8 cellular contexts compared by ENCODE assay signal in genomic region chr20:38290829-38291581, GRCh38. TPM values are rescaled to one million over a fixed set of nuclear protein-coding genes. Genes with fewer than 3 reads are reported as not detected.
DNase-seq lines count a peak whose midpoint lies in the region; ATAC-seq, FAIRE-seq and TF ChIP-seq lines count a peak whose summit lies in the region.

No MANE protein-coding gene starts in this region.

- in situ Hi-C loops in brain microvascular endothelial cell (cut with HindIII; ENCODE audit: low pct_ligation_motif_present, low sequenced_read_pairs) = no loop called here
- in situ Hi-C loops in HepG2 (cut with HindIII; ENCODE audit: extremely low pct_ligation_motif_present, low pct_unique_long_range_greater_than_20kb) = no loop called here

- no peak overlapping the region for H3K9ac ChIP-seq in HepG2 (ENCODE audit: insufficient read depth, low read depth, low read length)

- peak overlapping the region; percentile 62 for H3K4me2 ChIP-seq in HepG2 (ENCODE audit: low read depth, low read length)

- H3K4me3 Mint-ChIP-seq in effector memory CD8-positive, alpha-beta T cell = no peak overlapping the region

- no peaks in the 10 kb centered on the region for H3K9me3 Mint-ChIP-seq in effector memory CD8-positive, alpha-beta T cell

- peaks cover 2% of the 10 kb centered on the region for H3K36me3 Mint-ChIP-seq in effector memory CD8-positive, alpha-beta T cell (ENCODE audit: insufficient read depth)

- TF ChIP-seq RAD21 in Ishikawa (IDR thresholded peaks at IDR 0.05; ENCODE audit: low read depth) (0 out of 2 replicates have a peak, but pooled peaks have one; percentile 30), HepG2 (CRISPR knock-in tag; IDR thresholded peaks at IDR 0.05) (peak; percentile 70)

- peaks cover 3 to 4% of the 10 kb centered on the region in 2 donors for H3K4me1 Mint-ChIP-seq in effector memory CD8-positive, alpha-beta T cell (ENCODE audit: low read depth in 2 of 2)

- no peak for TF ChIP-seq EP300 in Ishikawa (IDR thresholded peaks at IDR 0.05; ENCODE audit: borderline replicate concordance)
- TF ChIP-seq EP300 in HepG2 (IDR thresholded peaks at IDR 0.05; ENCODE audit: low read depth in 2 of 2, low read length in 2 of 2) = peak in 1 of 2 experiments; percentile 40; a peak in 1 of 4 replicates
- no peak for TF ChIP-seq EP300 in HepG2 (CRISPR knock-in tag; IDR thresholded peaks at IDR 0.05; ENCODE audit: borderline replicate concordance)

- H3K27me3 ChIP-seq in brain microvascular endothelial cell (replicated peaks) = no peaks in the 10 kb centered on the region
- peaks cover 0 to 31% of the 10 kb centered on the region in 2 experiments; a peak in 4 of 5 replicates for H3K27me3 ChIP-seq in HepG2 (ENCODE audit: control insufficient read depth in 1 of 2, insufficient read depth in 2 of 2, low read length in 2 of 2)

- CTCF ChIA-PET in HepG2 (lab: Yijun Ruan, JAX; ENCODE audit: low intra/inter-chr PET ratio, low total read pairs) = interaction anchor here (1.7 kb wide), 1 partner anchor 61 kb away, joined by 7 read pairs; no protein-coding TSS in a partner anchor

- TF ChIP-seq CTCF in C4-2B (conservative IDR thresholded peaks at IDR 0.05) = peak; percentile 62
- peak; percentile 91 for TF ChIP-seq CTCF in brain microvascular endothelial cell (IDR thresholded peaks at IDR 0.05; ENCODE audit: low read depth, low read length, missing control alignments)
- TF ChIP-seq CTCF in HepG2 (CRISPR knock-in tag; IDR thresholded peaks at IDR 0.05) = peak; percentile 89

- no peaks in the 10 kb centered on the region for H3K36me3 ChIP-seq in brain microvascular endothelial cell (replicated peaks)
- H3K36me3 ChIP-seq in HepG2 (replicated peaks in 1 of 2; ENCODE audit: control insufficient read depth in 1 of 2, insufficient read depth in 2 of 2, low read length in 2 of 2) = no peaks in the 10 kb centered on the region

- H3K79me2 ChIP-seq in HepG2 (ENCODE audit: insufficient read depth, low read length) = no peaks in the 10 kb centered on the region

- DNase-seq in brain microvascular endothelial cell = peak; percentile 100
- peak; percentile 87 for DNase-seq in HepG2 (ENCODE audit: low spot score)
- no peak for DNase-seq in effector memory CD8-positive, alpha-beta T cell

- intact Hi-C loops in HepG2 (cut with micrococcal nuclease; ENCODE audit: unreplicated experiment) = loop anchor here (1.0 to 5.0 kb wide), 2 partner anchors 62 to 234 kb away; no protein-coding TSS in a partner anchor

- no peaks in the 10 kb centered on the region; the same call in 1 of the 2 replicates for H4K20me1 ChIP-seq in HepG2 (ENCODE audit: insufficient read depth, low read length)

- no peaks in the 10 kb centered on the region for H3K9me3 ChIP-seq in HepG2 (ENCODE audit: low read length)

- H3K4me1 ChIP-seq in HepG2 (ENCODE audit: insufficient read depth, low read length) = peaks cover 21% of the 10 kb centered on the region

- TF ChIP-seq POLR2A in HepG2 (IDR thresholded peaks at IDR 0.05; ENCODE audit: insufficient read depth in 1 of 2, low read depth in 2 of 2, low read length in 2 of 2) = no peak

- peak; percentile 88 for ATAC-seq in HepG2
- no peak for ATAC-seq in effector memory CD8-positive, alpha-beta T cell (replicated peaks)
- no peak for ATAC-seq in HG03442 (IDR thresholded peaks at IDR 0.05; ENCODE audit: unreplicated experiment)
- ATAC-seq in GM19455 (IDR thresholded peaks at IDR 0.05; ENCODE audit: unreplicated experiment) = no peak
- ATAC-seq in GM19467 (IDR thresholded peaks at IDR 0.05; ENCODE audit: unreplicated experiment) = no peak

- BruUV-seq in HepG2 (replicated peaks; lab: Mats Ljungman, UMichigan) = no TSS peak

- H3K4me3 ChIP-seq in brain microvascular endothelial cell (ENCODE audit: low read depth, low read length) (no peak overlapping the region), HepG2 (replicated peaks in 1 of 3; ENCODE audit: insufficient read depth in 1 of 3, low read depth in 2 of 3, low read length in 3 of 3) (peak overlapping the region in 1 of 3 experiments; percentile 32; a peak in 1 of 6 replicates)

- H3K27me3 Mint-ChIP-seq in effector memory CD8-positive, alpha-beta T cell = peaks cover 56 to 91% of the 10 kb centered on the region in 2 donors

- FAIRE-seq in HepG2 (lab: Jason Lieb, UNC) = peak; percentile 80

- no peak overlapping the region for H3K27ac Mint-ChIP-seq in effector memory CD8-positive, alpha-beta T cell

- WGBS in HepG2 (ENCODE audit: low lambda C conversion rate) = 8% methylated on average over 16 of the region's 16 CpGs

- POLR2A ChIA-PET in HepG2 (lab: Yijun Ruan, JAX) = no interaction called here

- H3K27ac ChIP-seq in C4-2B (no peak overlapping the region), brain microvascular endothelial cell (peak overlapping the region; percentile 91), HepG2 (ENCODE audit: extremely low read length, insufficient read depth, low read length) (no peak overlapping the region)

- H2AFZ ChIP-seq in HepG2 (ENCODE audit: low read length) = no peak overlapping the region

RNA-seq across cellular contexts. Expression of gene BPI, which starts 13.0 kb away (rescaled TPM):
- not detected in 2 replicates for total RNA-seq in HepG2 (2016; rRNA removed; fragmentation: Illumina TruSeq; extraction: Trizol)
- total RNA-seq in HepG2 (2016; cell fraction: cytosol; rRNA removed; fragmentation: Illumina TruSeq; extraction: Trizol; ENCODE audit: low read depth) = not detected in 2 replicates
- not detected in 2 replicates for total RNA-seq in HepG2 (2016; cell fraction: insoluble cytoplasmic fraction; rRNA removed; fragmentation: Illumina TruSeq; extraction: Trizol)
- not detected in 2 replicates for total RNA-seq in HepG2 (2016; cell fraction: membrane; rRNA removed; fragmentation: Illumina TruSeq; extraction: Trizol)
- total RNA-seq in HepG2 (2016; cell fraction: nucleus; rRNA removed; fragmentation: Illumina TruSeq; extraction: Trizol) = not detected in 2 replicates
- polyA plus RNA-seq in HepG2 (2011; rRNA removed) = not detected in 2 replicates
- polyA plus RNA-seq in HepG2 (2011; cell fraction: cytosol; rRNA removed) = not detected in 2 replicates
- polyA plus RNA-seq in HepG2 (2011; cell fraction: nucleus; rRNA removed) = not detected in 2 replicates
- polyA plus RNA-seq in HepG2 (2012) = not detected in 2 replicates
- not detected in 2 replicates for polyA plus RNA-seq in HepG2 (2016; cell fraction: cytosol; fragmentation: Illumina TruSeq; extraction: Trizol; ENCODE audit: low read depth)
- not detected in 2 replicates for polyA plus RNA-seq in HepG2 (2016; cell fraction: insoluble cytoplasmic fraction; fragmentation: Illumina TruSeq; extraction: Trizol; ENCODE audit: low read depth)
- not detected in 2 replicates for polyA plus RNA-seq in HepG2 (2016; cell fraction: membrane; fragmentation: Illumina TruSeq; extraction: Trizol; ENCODE audit: low read depth)
- polyA plus RNA-seq in HepG2 (2016; cell fraction: nucleus; fragmentation: Illumina TruSeq; extraction: Trizol; ENCODE audit: insufficient read depth, low read depth) = not detected in 2 replicates
- polyA minus RNA-seq in HepG2 (2011; rRNA and poly(A)+ RNA removed; ENCODE audit: low replicate concordance) = not detected in 2 replicates
- not detected in 2 replicates for polyA minus RNA-seq in HepG2 (2011; cell fraction: cytosol; rRNA and poly(A)+ RNA removed)
- polyA minus RNA-seq in HepG2 (2011; cell fraction: nucleus; rRNA and poly(A)+ RNA removed) = not detected in 2 replicates

RNA-seq across cellular contexts. Expression of gene KIAA1755, which starts 30.5 kb away (rescaled TPM):
- 0.04 and 0.07 TPM in 2 replicates for total RNA-seq in HepG2 (2016; rRNA removed; fragmentation: Illumina TruSeq; extraction: Trizol)
- not detected in 2 replicates for total RNA-seq in HepG2 (2016; cell fraction: cytosol; rRNA removed; fragmentation: Illumina TruSeq; extraction: Trizol; ENCODE audit: low read depth)
- not detected in 2 replicates for total RNA-seq in HepG2 (2016; cell fraction: insoluble cytoplasmic fraction; rRNA removed; fragmentation: Illumina TruSeq; extraction: Trizol)
- not detected in 2 replicates for total RNA-seq in HepG2 (2016; cell fraction: membrane; rRNA removed; fragmentation: Illumina TruSeq; extraction: Trizol)
- total RNA-seq in HepG2 (2016; cell fraction: nucleus; rRNA removed; fragmentation: Illumina TruSeq; extraction: Trizol) = not detected in 2 replicates
- not detected in 2 replicates for polyA plus RNA-seq in HepG2 (2011; rRNA removed)
- polyA plus RNA-seq in HepG2 (2011; cell fraction: cytosol; rRNA removed) = not detected in 2 replicates
- not detected in 2 replicates for polyA plus RNA-seq in HepG2 (2011; cell fraction: nucleus; rRNA removed)
- not detected in 2 replicates for polyA plus RNA-seq in HepG2 (2012)
- not detected in 2 replicates for polyA plus RNA-seq in HepG2 (2016; cell fraction: cytosol; fragmentation: Illumina TruSeq; extraction: Trizol; ENCODE audit: low read depth)
- polyA plus RNA-seq in HepG2 (2016; cell fraction: insoluble cytoplasmic fraction; fragmentation: Illumina TruSeq; extraction: Trizol; ENCODE audit: low read depth) = not detected in 2 replicates
- polyA plus RNA-seq in HepG2 (2016; cell fraction: membrane; fragmentation: Illumina TruSeq; extraction: Trizol; ENCODE audit: low read depth) = not detected in 2 replicates
- not detected in 2 replicates for polyA plus RNA-seq in HepG2 (2016; cell fraction: nucleus; fragmentation: Illumina TruSeq; extraction: Trizol; ENCODE audit: insufficient read depth, low read depth)
- polyA minus RNA-seq in HepG2 (2011; rRNA and poly(A)+ RNA removed; ENCODE audit: low replicate concordance) = 0.02 TPM in 1 of 2 replicates, not detected in the other
- not detected in 2 replicates for polyA minus RNA-seq in HepG2 (2011; cell fraction: cytosol; rRNA and poly(A)+ RNA removed)
- not detected in 2 replicates for polyA minus RNA-seq in HepG2 (2011; cell fraction: nucleus; rRNA and poly(A)+ RNA removed)

RNA-seq across cellular contexts. Expression of gene LBP, which starts 55.3 kb away (rescaled TPM):
- 0.20 TPM in 1 of 2 replicates, not detected in the other for total RNA-seq in HepG2 (2016; rRNA removed; fragmentation: Illumina TruSeq; extraction: Trizol)
- total RNA-seq in HepG2 (2016; cell fraction: cytosol; rRNA removed; fragmentation: Illumina TruSeq; extraction: Trizol; ENCODE audit: low read depth) = not detected in 2 replicates
- 0.06 TPM in 1 of 2 replicates, not detected in the other for total RNA-seq in HepG2 (2016; cell fraction: insoluble cytoplasmic fraction; rRNA removed; fragmentation: Illumina TruSeq; extraction: Trizol)
- total RNA-seq in HepG2 (2016; cell fraction: membrane; rRNA removed; fragmentation: Illumina TruSeq; extraction: Trizol) = 0.09 TPM in 1 of 2 replicates, not detected in the other
- not detected in 2 replicates for total RNA-seq in HepG2 (2016; cell fraction: nucleus; rRNA removed; fragmentation: Illumina TruSeq; extraction: Trizol)
- polyA plus RNA-seq in HepG2 (2011; rRNA removed) = 0.07 and 0.26 TPM in 2 replicates
- polyA plus RNA-seq in HepG2 (2011; cell fraction: cytosol; rRNA removed) = 0.17 and 0.32 TPM in 2 replicates
- polyA plus RNA-seq in HepG2 (2011; cell fraction: nucleus; rRNA removed) = 0.08 and 0.14 TPM in 2 replicates
- 0.20 TPM in 1 of 2 replicates, not detected in the other for polyA plus RNA-seq in HepG2 (2012)
- 0.08 TPM in 1 of 2 replicates, not detected in the other for polyA plus RNA-seq in HepG2 (2016; cell fraction: cytosol; fragmentation: Illumina TruSeq; extraction: Trizol; ENCODE audit: low read depth)
- not detected in 2 replicates for polyA plus RNA-seq in HepG2 (2016; cell fraction: insoluble cytoplasmic fraction; fragmentation: Illumina TruSeq; extraction: Trizol; ENCODE audit: low read depth)
- polyA plus RNA-seq in HepG2 (2016; cell fraction: membrane; fragmentation: Illumina TruSeq; extraction: Trizol; ENCODE audit: low read depth) = 0.10 TPM in 1 of 2 replicates, not detected in the other
- not detected in 2 replicates for polyA plus RNA-seq in HepG2 (2016; cell fraction: nucleus; fragmentation: Illumina TruSeq; extraction: Trizol; ENCODE audit: insufficient read depth, low read depth)
- 0.72 TPM in 1 of 2 replicates, not detected in the other for polyA minus RNA-seq in HepG2 (2011; rRNA and poly(A)+ RNA removed; ENCODE audit: low replicate concordance)
- not detected in 2 replicates for polyA minus RNA-seq in HepG2 (2011; cell fraction: cytosol; rRNA and poly(A)+ RNA removed)
- polyA minus RNA-seq in HepG2 (2011; cell fraction: nucleus; rRNA and poly(A)+ RNA removed) = not detected in 2 replicates

Comparison
In these comparisons a context has a peak if more than half of its experiments do, and no peak if none do; other contexts are left out.
1. DNase-seq: peak in brain microvascular endothelial cell (single experiment) and HepG2 (single experiment); none in effector memory CD8-positive, alpha-beta T cell (0 of 3).
2. Peak in every context shown above with its lines, with median percentiles within 50 percentile points of each other: CTCF ChIP-seq.